In the genomic region with DNA sequence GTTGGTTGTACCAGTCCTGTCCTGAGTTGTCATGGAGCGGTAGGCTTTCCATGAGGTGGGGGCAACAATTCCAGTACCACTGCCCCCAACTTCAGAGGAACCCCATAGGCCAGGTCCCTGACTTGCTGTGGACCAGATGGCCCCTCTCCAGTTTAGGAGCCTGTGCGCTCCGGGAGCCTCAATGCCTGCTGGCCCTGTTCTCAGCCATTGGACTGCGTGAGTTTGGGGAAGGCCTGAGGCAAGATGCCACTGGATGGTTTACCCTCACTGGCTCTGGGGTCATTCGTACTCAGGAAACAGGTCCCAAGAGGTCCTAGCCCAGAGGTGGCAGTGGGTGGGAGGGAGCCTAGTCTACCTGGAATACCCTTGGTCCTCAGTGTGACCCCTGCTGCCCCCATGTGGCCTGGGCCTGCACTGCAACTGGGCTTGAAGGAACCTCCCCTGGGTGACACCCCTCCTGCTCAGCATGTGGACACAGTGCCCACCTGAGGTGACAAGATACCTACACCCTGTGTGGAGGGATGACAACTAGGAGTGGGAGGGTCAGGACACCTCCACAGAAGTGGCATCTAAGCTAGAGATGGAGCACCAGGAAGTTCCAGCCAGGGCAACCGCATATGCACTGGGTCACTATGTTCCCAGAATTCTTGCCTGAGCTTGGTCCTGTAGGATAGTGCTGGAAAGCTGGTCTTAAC, we compare ENCODE assay signal across 8 cellular contexts. TPM values are rescaled to one million over a fixed set of nuclear protein-coding genes. Genes with fewer than 3 reads are reported as not detected.
DNase-seq lines count a peak whose midpoint lies in the region; ATAC-seq and TF ChIP-seq lines count a peak whose summit lies in the region.

No MANE protein-coding gene starts in this region.

- H3K9me3 ChIP-seq in mucosa of descending colon, result no peaks in the 10 kb centered on the region

- peak; percentile 64 for ATAC-seq in HG02642 (IDR thresholded peaks at IDR 0.05; ENCODE audit: poor library complexity, unreplicated experiment)
- peak; percentile 99 for ATAC-seq in activated CD8-positive, alpha-beta T cell treated with anti-CD3 and anti-CD28 coated beads for 36 hours
- peak; percentile 81 for ATAC-seq in mucosa of descending colon
- no peak for ATAC-seq in HG03045 (IDR thresholded peaks at IDR 0.05; ENCODE audit: unreplicated experiment)

- peaks cover 6% of the 10 kb centered on the region for H3K4me1 Mint-ChIP-seq in activated CD8-positive, alpha-beta T cell treated with anti-CD3 and anti-CD28 coated beads for 36 hours (ENCODE audit: low read depth)

- intact Hi-C loops in activated CD8-positive, alpha-beta T cell treated with anti-CD3 and anti-CD28 coated beads for 36 hours (cut with micrococcal nuclease), result no loop called here
- intact Hi-C loops in mucosa of descending colon (cut with DNase I, micrococcal nuclease), result no loop called here

- peak; percentile 94 for TF ChIP-seq CTCF in activated CD8-positive, alpha-beta T cell treated with anti-CD3 and anti-CD28 coated beads for 36 hours (IDR thresholded peaks at IDR 0.05)
- peak; percentile 94 for TF ChIP-seq CTCF in mucosa of descending colon (IDR thresholded peaks at IDR 0.05)

- no peaks in the 10 kb centered on the region for H3K27me3 Mint-ChIP-seq in activated CD8-positive, alpha-beta T cell treated with anti-CD3 and anti-CD28 coated beads for 36 hours

- POLR2A ChIA-PET in activated CD8-positive, alpha-beta T cell treated with anti-CD3 and anti-CD28 coated beads for 36 hours (lab: Charles Lee), result interaction anchor here (0.9 to 1.2 kb wide), 6 partner anchors 12 to 25 kb away, joined by 3 read pairs; no protein-coding TSS in a partner anchor

- peak overlapping the region; percentile 15 for H3K27ac Mint-ChIP-seq in activated CD8-positive, alpha-beta T cell treated with anti-CD3 and anti-CD28 coated beads for 36 hours

- no peaks in the 10 kb centered on the region for H3K36me3 ChIP-seq in mucosa of descending colon (ENCODE audit: low read depth)

- H3K36me3 Mint-ChIP-seq in activated CD8-positive, alpha-beta T cell treated with anti-CD3 and anti-CD28 coated beads for 36 hours (ENCODE audit: low read depth), result peaks cover 22% of the 10 kb centered on the region

- peaks cover 6% of the 10 kb centered on the region for H3K4me1 ChIP-seq in mucosa of descending colon (ENCODE audit: low read depth)

- no peak overlapping the region for H3K4me3 Mint-ChIP-seq in activated CD8-positive, alpha-beta T cell treated with anti-CD3 and anti-CD28 coated beads for 36 hours

- no peak overlapping the region for H3K4me3 ChIP-seq in mucosa of descending colon

- CTCF ChIA-PET in activated CD8-positive, alpha-beta T cell treated with anti-CD3 and anti-CD28 coated beads for 36 hours (lab: Charles Lee), result interaction anchor here (0.6 to 2.8 kb wide), 19 partner anchors 8 to 183 kb away, joined by 3 to 14 read pairs (median 4); a partner anchor contains a TSS

- DNase-seq in DMS53 treated with DMSO at 0.1 percent for 48 hours (lab: John Stamatoyannopoulos, UW; ENCODE audit: unreplicated experiment) (peak; percentile 39), NCI-H748 treated with DMSO at 0.1 percent for 48 hours (lab: John Stamatoyannopoulos, UW) (peak; percentile 64), mucosa of descending colon (peak; percentile 83 to 96 (median 92))
- peak; percentile 95 for DNase-seq in activated CD8-positive, alpha-beta T cell treated with anti-CD3 and anti-CD28 coated beads for 36 hours
- peak; percentile 85 for DNase-seq in effector CD4-positive, alpha-beta T cell
- peak; percentile 80 to 91 for DNase-seq in stimulated activated CD8-positive, alpha-beta memory T cell treated with anti-CD3 and anti-CD28 coated beads, Interleukin-7, amount 100 ng/mL, for 1 hour (ENCODE audit: low read depth in 2 of 2)

- no peaks in the 10 kb centered on the region for H3K9me3 Mint-ChIP-seq in activated CD8-positive, alpha-beta T cell treated with anti-CD3 and anti-CD28 coated beads for 36 hours

RNA-seq across cellular contexts. Expression of a gene that starts 6.0 kb away (rescaled TPM):
- total RNA-seq in activated CD8-positive, alpha-beta T cell treated with anti-CD3 and anti-CD28 coated beads for 36 hours, result under 1 TPM; 0.38 to 0.49 TPM
- total RNA-seq in mucosa of descending colon, result 1 to 10 TPM in 1 of 3 donors, not detected in 2; 1.0 TPM

RNA-seq across cellular contexts. Expression of a gene that starts 6.4 kb away (rescaled TPM):
- 10 to 100 TPM; 39.1 to 42.4 TPM for total RNA-seq in activated CD8-positive, alpha-beta T cell treated with anti-CD3 and anti-CD28 coated beads for 36 hours
- total RNA-seq in mucosa of descending colon, result 10 to 100 TPM; 15.3 to 32.6 (median 22.9) TPM

RNA-seq across cellular contexts. Expression of a gene that starts 17.1 kb away (rescaled TPM):
- 1 to 10 TPM; 3.0 to 3.2 TPM for total RNA-seq in activated CD8-positive, alpha-beta T cell treated with anti-CD3 and anti-CD28 coated beads for 36 hours
- under 1 TPM in 2 of 3 donors, not detected in 1; 0.17 to 0.63 TPM for total RNA-seq in mucosa of descending colon

RNA-seq across cellular contexts. Expression of a gene that starts 26.9 kb away (rescaled TPM):
- 10 to 100 TPM; 60.7 to 65.6 TPM for total RNA-seq in activated CD8-positive, alpha-beta T cell treated with anti-CD3 and anti-CD28 coated beads for 36 hours
- 10 to 100 TPM; 47.3 to 78.0 (median 50.0) TPM for total RNA-seq in mucosa of descending colon

RNA-seq across cellular contexts. Expression of a gene that starts 29.5 kb away (rescaled TPM):
- 1 to 10 TPM; 7.0 to 8.0 TPM for total RNA-seq in activated CD8-positive, alpha-beta T cell treated with anti-CD3 and anti-CD28 coated beads for 36 hours
- 10 to 100 TPM; 17.6 to 27.0 (median 23.9) TPM for total RNA-seq in mucosa of descending colon

Comparison
In these comparisons a context has a peak if more than half of its experiments do, and no peak if none do; other contexts are left out.
1. DNase-seq: peak in every context shown above with its lines; median percentile 95 in activated CD8-positive, alpha-beta T cell treated with anti-CD3 and anti-CD28 coated beads for 36 hours; 92 in mucosa of descending colon; 86 in stimulated activated CD8-positive, alpha-beta memory T cell treated with anti-CD3 and anti-CD28 coated beads, Interleukin-7, amount 100 ng/mL, for 1 hour; 85 in effector CD4-positive, alpha-beta T cell; 64 in NCI-H748 treated with DMSO at 0.1 percent for 48 hours; 39 in DMS53 treated with DMSO at 0.1 percent for 48 hours.